ENCODE assay signal across 29 cellular contexts in genomic region chr4:21367567-21367966, GRCh38.
DNase-seq lines count a peak whose midpoint lies in the region; ATAC-seq and TF ChIP-seq lines count a peak whose summit lies in the region.
"Had no signal": no experiment of that assay in that cellular context is flagged by ENCODE, and none has a peak within 500 bp of the region (broad histone marks: within the 10 kb centered on the region; RNA-seq: fewer than 3 reads in every experiment).

No MANE protein-coding gene starts in this region.

- H2AK5ac ChIP-seq in mesendoderm (ENCODE audit: low read length), result no peak overlapping the region

- no peaks in the 10 kb centered on the region for H3K27me3 ChIP-seq in neural cell (ENCODE audit: insufficient read depth, low read depth, low read length)
- H3K27me3 ChIP-seq in mesendoderm (ENCODE audit: insufficient read depth, low read length, poor library complexity), result no peaks in the 10 kb centered on the region
- H3K27me3 ChIP-seq: BE2C; BLaER1; BLaER1 treated with 17β-estradiol and CSF1 and Interleukin-3, amounts not matched to agents 10 nM and 100 nM had no signal

- TF ChIP-seq EP300 in neural cell (conservative IDR thresholded peaks at IDR 0.05; ENCODE audit: poor library complexity, severe bottlenecking), result peak; percentile 93

- H4K20me1 ChIP-seq in neural cell (ENCODE audit: insufficient read depth), result no peaks in the 10 kb centered on the region
- H4K20me1 ChIP-seq: BLaER1; BLaER1 treated with 17β-estradiol and CSF1 and Interleukin-3, amounts not matched to agents 10 nM and 100 nM had no signal

- H3K4me1 ChIP-seq in mesendoderm (ENCODE audit: control insufficient read depth, low read depth, low read length), result no peaks in the 10 kb centered on the region
- H3K4me1 ChIP-seq: A549; BE2C; BLaER1; BLaER1 treated with 17β-estradiol and CSF1 and Interleukin-3, amounts not matched to agents 10 nM and 100 nM; Caco-2 had no signal

- H3K36me3 ChIP-seq in neural cell (ENCODE audit: insufficient read depth, low read length) (no peaks in the 10 kb centered on the region), mesendoderm (ENCODE audit: control insufficient read depth, insufficient read depth, low read length) (no peaks in the 10 kb centered on the region)
- H3K36me3 ChIP-seq: BE2C; BLaER1; BLaER1 treated with 17β-estradiol and CSF1 and Interleukin-3, amounts not matched to agents 10 nM and 100 nM had no signal

- WGBS in mesendoderm (ENCODE audit: extremely low coverage, insufficient coverage, low lambda C conversion rate), result no CpG with 5 or more reads among the region's 2 CpGs

- no peaks in the 10 kb centered on the region for H3K79me2 ChIP-seq in neural cell (replicated peaks; ENCODE audit: insufficient read depth, low read length)
- H3K79me2 ChIP-seq in mesendoderm (ENCODE audit: control insufficient read depth, insufficient read depth, low read length), result no peaks in the 10 kb centered on the region

- no peaks in the 10 kb centered on the region for H3K79me1 ChIP-seq in mesendoderm (ENCODE audit: low read length)

- no peak overlapping the region for H3K56ac ChIP-seq in mesendoderm (ENCODE audit: low read length)

- H3K4me3 ChIP-seq in neural cell (ENCODE audit: low read length) (no peak overlapping the region), mesendoderm (ENCODE audit: low read length) (no peak overlapping the region)
- H3K4me3 ChIP-seq: A549; BLaER1; BLaER1 treated with 17β-estradiol and CSF1 and Interleukin-3, amounts not matched to agents 10 nM and 100 nM had no signal

- no peak overlapping the region for H4K5ac ChIP-seq in mesendoderm (ENCODE audit: low read length)

- H2BK120ac ChIP-seq in mesendoderm (ENCODE audit: low read depth, low read length), result no peak overlapping the region

- TF ChIP-seq CTCF in neural cell (IDR thresholded peaks at IDR 0.05; ENCODE audit: poor library complexity, severe bottlenecking), result no peak

- no peak for TF ChIP-seq RAD21 in neural cell (conservative IDR thresholded peaks at IDR 0.05)

- no peaks in the 10 kb centered on the region for H3K9me3 ChIP-seq in neural cell (ENCODE audit: low read length)
- H3K9me3 ChIP-seq: A549; BE2C; BLaER1; BLaER1 treated with 17β-estradiol and CSF1 and Interleukin-3, amounts not matched to agents 10 nM and 100 nM; Caco-2 had no signal

- H4K8ac ChIP-seq in mesendoderm (ENCODE audit: low read depth, low read length), result no peak overlapping the region

- H3F3A ChIP-seq in neural cell (ENCODE audit: insufficient read depth, low read length, poor library complexity, severe bottlenecking), result no peaks in the 10 kb centered on the region

- no peaks in the 10 kb centered on the region for H3K9me2 ChIP-seq in neural cell (ENCODE audit: insufficient read depth, low read length)

- H2BK15ac ChIP-seq in mesendoderm (replicated peaks; ENCODE audit: low read depth), result no peak overlapping the region

- DNase-seq in putamen (ENCODE audit: low spot score) (peak; percentile 55), mesendoderm (no peak)
- DNase-seq: 8988T; ACHN; AML-193; BE2C; C1 segment of cervical spinal cord; Caco-2; Calu3; CD4-positive, alpha-beta memory T cell; CD4-positive, alpha-beta T cell; CD4-positive, CD25-positive, alpha-beta regulatory T cell; CD8-positive, alpha-beta memory T cell; CD8-positive, alpha-beta T cell; COR-L47; DMS 273 treated with DMSO at 0.1 percent for 48 hours; DMS153; DMS53; DMS79; DMS79 treated with DMSO at 0.1 percent for 48 hours; DND-41; EL had no signal

- H3K27ac ChIP-seq in neural cell (ENCODE audit: low read length) (peak overlapping the region; percentile 29), mesendoderm (ENCODE audit: low read depth, low read length) (no peak overlapping the region)
- H3K27ac ChIP-seq: 22Rv1; A549; BLaER1; BLaER1 treated with 17β-estradiol and CSF1 and Interleukin-3, amounts not matched to agents 10 nM and 100 nM; C4-2B had no signal

- no peak overlapping the region for H3K18ac ChIP-seq in mesendoderm (ENCODE audit: low read length)

- no peak overlapping the region for H2BK5ac ChIP-seq in mesendoderm (ENCODE audit: low read length)

- no peak overlapping the region for H3K23ac ChIP-seq in mesendoderm (ENCODE audit: low read length)

- H3K4ac ChIP-seq in mesendoderm (ENCODE audit: low read depth, low read length), result no peak overlapping the region

- no peak overlapping the region for H2AFZ ChIP-seq in neural cell (ENCODE audit: low read depth, low read length)

- H3K9ac ChIP-seq in neural cell (ENCODE audit: low read length) (no peak overlapping the region), mesendoderm (ENCODE audit: low read length) (no peak overlapping the region)
- H3K9ac ChIP-seq: BLaER1; BLaER1 treated with 17β-estradiol and CSF1 and Interleukin-3, amounts not matched to agents 10 nM and 100 nM had no signal

- ATAC-seq in activated CD4-positive, CD25-positive, alpha-beta regulatory T cell treated with anti-CD3 and anti-CD28 coated beads, Interleukin-2, amount 50 U/mL, for 24 hours, result no peak
- ATAC-seq: A549; CD8-positive, alpha-beta T cell had no signal

- H3K4me2 ChIP-seq in neural cell (ENCODE audit: low read length), result no peak overlapping the region
- H3K4me2 ChIP-seq in mesendoderm (ENCODE audit: low read length), result no peak overlapping the region
- H3K4me2 ChIP-seq: A549; BLaER1; BLaER1 treated with 17β-estradiol and CSF1 and Interleukin-3, amounts not matched to agents 10 nM and 100 nM had no signal

TF ChIP-seq in neural cell, 6 proteins besides CTCF, POLR2A, EP300 and RAD21:
- TF ChIP-seq POLR2AphosphoS5 (IDR thresholded peaks at IDR 0.05), result peak; percentile 79
- no peak for TF ChIP-seq SMC3 (conservative IDR thresholded peaks at IDR 0.05; ENCODE audit: poor library complexity)
- TF ChIP-seq REST (IDR thresholded peaks at IDR 0.05; ENCODE audit: borderline replicate concordance), result peak; percentile 71
